In genomic region chr16:75250809-75251279, GRCh38 we compare ENCODE assay signal across 9 cellular contexts. TPM values are rescaled to one million over a fixed set of nuclear protein-coding genes. Genes with fewer than 3 reads are reported as not detected.
DNase-seq lines count a peak whose midpoint lies in the region; ATAC-seq and TF ChIP-seq lines count a peak whose summit lies in the region.
"Had no signal": no experiment of that assay in that cellular context is flagged by ENCODE, and none has a peak within 500 bp of the region (broad histone marks: within the 10 kb centered on the region; RNA-seq: fewer than 3 reads in every experiment).

No MANE protein-coding gene starts in this region.

- H3K27me3 ChIP-seq in BLaER1, result peaks cover 75% of the 10 kb centered on the region
- no peaks in the 10 kb centered on the region for H3K27me3 ChIP-seq in tibial nerve

- TF ChIP-seq EP300 in tibial nerve (IDR thresholded peaks at IDR 0.05), result no peak

- in situ Hi-C loops in astrocyte of the spinal cord (cut with HindIII; ENCODE audit: low sequenced_read_pairs), result no loop called here

- H3K4me1 ChIP-seq in BLaER1 (peaks cover 29% of the 10 kb centered on the region), tibial nerve (peaks cover 3 to 97% (median 82%) of the 10 kb centered on the region in 4 donors)

- no peak for TF ChIP-seq POLR2A in tibial nerve (IDR thresholded peaks at IDR 0.05)

- WGBS in tibial nerve, 2 donors, result 0% methylated on average over 1 to 45 of the region's 59 CpGs

- H3K4me2 ChIP-seq in BLaER1, result peak overlapping the region; percentile 99

- no peak overlapping the region for H3K27ac ChIP-seq in BLaER1
- H3K27ac ChIP-seq in tibial nerve, result peak overlapping the region; percentile 68 to 99 (median 95)

- ATAC-seq in HG03280 (IDR thresholded peaks at IDR 0.05; ENCODE audit: unreplicated experiment), result peak; percentile 17

- TF ChIP-seq CTCF in astrocyte of the spinal cord (IDR thresholded peaks at IDR 0.05; ENCODE audit: low read depth, low read length), result no peak
- TF ChIP-seq CTCF in tibial nerve (IDR thresholded peaks at IDR 0.05), result no peak

- no peaks in the 10 kb centered on the region for H3K9me3 ChIP-seq in BLaER1
- no peaks in the 10 kb centered on the region for H3K9me3 ChIP-seq in tibial nerve

- H3K9ac ChIP-seq in BLaER1, result peak overlapping the region; percentile 38; the same call in 1 of the 2 replicates

- H3K36me3 ChIP-seq in BLaER1 (no peaks in the 10 kb centered on the region), tibial nerve (no peaks in the 10 kb centered on the region)

- peak overlapping the region; percentile 70 for H3K4me3 ChIP-seq in BLaER1
- H3K4me3 ChIP-seq in astrocyte of the spinal cord (ENCODE audit: low read depth, low read length), result peak overlapping the region; percentile 78
- H3K4me3 ChIP-seq in tibial nerve, result peak overlapping the region; percentile 49 to 93 (median 86)

- peak; percentile 80 for DNase-seq in GM19238 (ENCODE audit: insufficient read length, low spot score)
- peak; percentile 42 for DNase-seq in astrocyte of the spinal cord (ENCODE audit: low read depth, low spot score)
- DNase-seq in kidney tubule cell (ENCODE audit: low spot score), result peak; percentile 70
- DNase-seq in tibial nerve (ENCODE audit: low spot score in 2 of 2), result no peak
- DNase-seq in OCI-M2 (lab: John Stamatoyannopoulos, UW; ENCODE audit: unreplicated experiment), result no peak
- no peak for DNase-seq in NCI-H524 treated with DMSO at 0.1 percent for 48 hours (lab: John Stamatoyannopoulos, UW)

- peaks cover 89% of the 10 kb centered on the region for H4K20me1 ChIP-seq in BLaER1

RNA-seq across cellular contexts. Expression of gene BCAR1, which starts 0.6 kb away (rescaled TPM):
- total RNA-seq in tibial nerve, result 10 to 100 TPM; 41.0 to 57.3 (median 42.9) TPM

RNA-seq across cellular contexts. Expression of gene CTRB1, which starts 32.1 kb away (rescaled TPM):
- total RNA-seq in tibial nerve, result 10 to 100 TPM in 1 of 4 donors, 1 to 10 TPM in 2, under 1 TPM in 1; 0.59 to 24.3 (median 1.2) TPM
- total RNA-seq: renal cortical epithelial cell had no signal

RNA-seq across cellular contexts. Expression of gene CTRB2, which starts 43.9 kb away (rescaled TPM):
- 10 to 100 TPM in 3 of 4 donors, 1 to 10 TPM in 1; 4.2 to 45.0 (median 15.5) TPM for total RNA-seq in tibial nerve
- total RNA-seq: renal cortical epithelial cell had no signal

Comparison
In these comparisons a context has a peak if more than half of its experiments do, and no peak if none do; other contexts are left out.
1. DNase-seq: peak in GM19238 (single experiment), astrocyte of the spinal cord (single experiment) and kidney tubule cell (single experiment); none in tibial nerve (0 of 2), OCI-M2 (single experiment) and NCI-H524 treated with DMSO at 0.1 percent for 48 hours (single experiment).
2. Peak in every context shown above with its lines, with median percentiles within 50 percentile points of each other: H3K4me3 ChIP-seq.